20 cellular contexts compared by ENCODE assay signal in the genomic region with DNA sequence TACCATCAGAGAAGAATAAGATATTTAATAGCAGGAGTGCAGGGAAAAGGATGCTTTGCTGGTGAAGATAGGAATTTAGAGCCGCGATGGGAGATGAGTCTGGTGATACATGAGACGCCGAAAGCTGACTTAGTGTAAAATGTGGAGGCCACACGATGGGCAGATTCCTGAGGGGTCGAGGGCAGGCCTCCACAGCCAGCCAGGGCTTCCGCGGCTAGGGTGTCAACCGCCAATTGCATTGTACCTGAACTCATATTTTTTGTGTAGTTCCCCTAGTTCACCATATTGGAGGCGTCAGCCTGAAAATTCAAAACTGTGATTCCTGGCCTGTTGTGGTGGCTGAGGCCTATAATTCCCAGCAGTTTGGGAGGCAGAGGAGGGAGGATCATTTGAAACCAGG. TPM values are rescaled to one million over a fixed set of nuclear protein-coding genes. Genes with fewer than 3 reads are reported as not detected.
"Had no signal": no experiment of that assay in that cellular context is flagged by ENCODE, and none has a peak within 500 bp of the region (broad histone marks: within the 10 kb centered on the region; RNA-seq: fewer than 3 reads in every experiment).

No MANE protein-coding gene starts in this region.

- H3K27me3 Mint-ChIP-seq: naive B cell had no signal

- DNase-seq: activated CD4-positive, alpha-beta T cell treated with anti-CD3 and anti-CD28 coated beads for 4 hours; activated CD8-positive, alpha-beta memory T cell treated with anti-CD3 and anti-CD28 coated beads, Interleukin-2, amount 50 U/mL, for 48 hours; activated CD8-positive, alpha-beta T cell treated with anti-CD3 and anti-CD28 coated beads, Interleukin-2, amount 10 ng/mL, durations not matched to agents 7 days and 5 days; activated T-cell treated with anti-CD3 and anti-CD28 coated beads, Interleukin-2, amount 50 U/mL, for 72 hours; brain microvascular endothelial cell; cortex of kidney; effector CD4-positive, alpha-beta T cell; gastrocnemius medialis; heart left ventricle; left ventricle myocardium inferior; mammary epithelial cell; mucosa of descending colon; naive B cell; pancreas; stimulated activated CD4-positive, alpha-beta T cell treated with anti-CD3 and anti-CD28 coated beads, Interleukin-4, amount 100 ng/mL, for 24 hours had no signal

- H3K36me3 Mint-ChIP-seq: naive B cell, WTC11 had no signal

- H3K27ac Mint-ChIP-seq: activated CD8-positive, alpha-beta T cell treated with anti-CD3 and anti-CD28 coated beads, Interleukin-2, amount 10 ng/mL, durations not matched to agents 7 days and 5 days; WTC11 had no signal

- ATAC-seq: activated CD8-positive, alpha-beta T cell treated with anti-CD3 and anti-CD28 coated beads, Interleukin-2, amount 10 ng/mL, durations not matched to agents 7 days and 5 days; activated T-cell treated with anti-CD3 and anti-CD28 coated beads, Interleukin-2, amount 50 U/mL, for 72 hours; gastrocnemius medialis; heart left ventricle; mucosa of descending colon; pancreas; stimulated activated effector memory CD8-positive, alpha-beta T cell treated with anti-CD3 and anti-CD28 coated beads, Interleukin-12 subunit alpha, Interleukin-12 subunit beta, amount 100 ng/mL, for 72 hours; WTC11 had no signal

- H3K9me3 Mint-ChIP-seq: activated T-cell treated with anti-CD3 and anti-CD28 coated beads, Interleukin-2, amount 50 U/mL, for 72 hours; stimulated activated effector memory CD8-positive, alpha-beta T cell treated with anti-CD3 and anti-CD28 coated beads, Interleukin-12 subunit alpha, Interleukin-12 subunit beta, amount 100 ng/mL, for 72 hours; WTC11 had no signal

- H3K4me3 Mint-ChIP-seq: activated CD8-positive, alpha-beta T cell treated with anti-CD3 and anti-CD28 coated beads, Interleukin-2, amount 10 ng/mL, durations not matched to agents 7 days and 5 days; naive B cell; stimulated activated effector memory CD8-positive, alpha-beta T cell treated with anti-CD3 and anti-CD28 coated beads, Interleukin-12 subunit alpha, Interleukin-12 subunit beta, amount 100 ng/mL, for 72 hours; WTC11 had no signal

RNA-seq across cellular contexts. Expression of a gene that starts 8.5 kb away (rescaled TPM):
- total RNA-seq: gastrocnemius medialis, left ventricle myocardium inferior had no signal

RNA-seq across cellular contexts. Expression of a gene that starts 42.2 kb away (rescaled TPM):
- total RNA-seq: activated CD8-positive, alpha-beta T cell treated with anti-CD3 and anti-CD28 coated beads, Interleukin-2, amount 10 ng/mL, durations not matched to agents 7 days and 5 days; activated T-cell treated with anti-CD3 and anti-CD28 coated beads, Interleukin-2, amount 50 U/mL, for 72 hours; gastrocnemius medialis; heart left ventricle; kidney epithelial cell; left ventricle myocardium inferior; mammary epithelial cell; right lobe of liver; ureter; WTC11 had no signal
